In the genomic region with DNA sequence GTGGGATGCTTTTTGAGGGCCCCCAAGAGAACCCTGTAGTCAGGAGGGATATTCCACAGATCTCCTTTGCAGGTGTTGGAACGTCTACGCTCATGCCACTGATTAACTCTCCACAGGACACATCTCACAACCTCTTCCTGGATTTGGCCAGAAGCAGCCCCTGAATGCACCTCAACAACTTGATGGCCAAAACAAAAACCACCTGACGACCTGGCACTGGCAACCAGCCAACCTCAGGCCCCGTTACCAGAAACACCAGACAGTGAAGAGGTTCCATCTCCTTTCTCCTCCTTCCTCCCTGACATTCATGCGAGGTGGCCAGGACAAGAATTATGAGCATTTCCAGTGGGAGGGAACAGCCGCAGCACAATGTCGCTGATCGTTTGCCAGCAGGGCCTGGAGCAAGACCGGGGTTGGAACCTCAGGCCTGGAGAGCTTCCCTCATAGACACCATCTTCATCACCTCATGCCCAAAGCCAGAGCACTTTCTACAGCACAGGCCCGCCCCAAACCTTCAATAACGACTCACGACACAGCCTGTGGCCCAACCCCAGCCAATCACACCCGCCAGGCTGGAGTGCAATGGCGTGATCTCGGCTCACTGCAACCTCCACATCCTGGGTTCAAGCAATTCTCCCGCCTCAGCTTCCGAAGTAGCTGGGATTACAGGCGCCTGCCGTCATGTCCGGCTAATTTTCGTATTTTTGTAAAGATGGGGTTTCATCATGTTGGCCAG, we compare ENCODE assay signal across 11 cellular contexts. TPM values are rescaled to one million over a fixed set of nuclear protein-coding genes. Genes with fewer than 3 reads are reported as not detected.
A peak's percentile ranks its signal among the peaks of the same experiment; 100 is the strongest.
DNase-seq lines count a peak whose midpoint lies in the region; ATAC-seq, FAIRE-seq and TF ChIP-seq lines count a peak whose summit lies in the region.
"Had no signal": no experiment of that assay in that cellular context is flagged by ENCODE, and none has a peak within 500 bp of the region (broad histone marks: within the 10 kb centered on the region; RNA-seq: fewer than 3 reads in every experiment).

No MANE protein-coding gene starts in this region.

- no peaks in the 10 kb centered on the region for H3K9me3 Mint-ChIP-seq in CD4-positive, alpha-beta T cell
- no peaks in the 10 kb centered on the region for H3K9me3 Mint-ChIP-seq in immature natural killer cell

- CTCF ChIA-PET in CD4-positive, alpha-beta T cell (lab: Charles Lee): interaction anchor here (1.4 kb wide), 1 partner anchor 46 kb away, joined by 5 read pairs; no protein-coding TSS in a partner anchor

- H3K9me2 ChIP-seq in SU-DHL-6 (replicated peaks; ENCODE audit: insufficient read depth, low read length): no peaks in the 10 kb centered on the region

- peaks cover 28% of the 10 kb centered on the region for H3K36me3 Mint-ChIP-seq in CD4-positive, alpha-beta T cell (ENCODE audit: low read depth)
- H3K36me3 Mint-ChIP-seq in immature natural killer cell: no peaks in the 10 kb centered on the region

- H3K4me3 ChIP-seq in SU-DHL-6 (ENCODE audit: insufficient read depth, low read length, poor library complexity, severe bottlenecking): peak overlapping the region; percentile 38
- H3K4me3 ChIP-seq: testis had no signal

- peak; percentile 24 for FAIRE-seq in GM18507 (lab: Jason Lieb, UNC)

- H3K79me2 ChIP-seq in SU-DHL-6 (ENCODE audit: insufficient read depth, low read length): peaks cover 89% of the 10 kb centered on the region

- H3K27ac ChIP-seq in CD4-positive, alpha-beta T cell (ENCODE audit: low read depth, low read length): peak overlapping the region; percentile 80
- H3K27ac ChIP-seq in SU-DHL-6 (ENCODE audit: low read depth, low read length): peak overlapping the region; percentile 98
- H3K27ac ChIP-seq: testis had no signal

- intact Hi-C loops in CD4-positive, alpha-beta T cell (cut with DNase I, micrococcal nuclease): no loop called here

- H3K36me3 ChIP-seq in SU-DHL-6 (ENCODE audit: low read length): no peaks in the 10 kb centered on the region

- peak overlapping the region; percentile 55 for H3K9ac ChIP-seq in SU-DHL-6 (ENCODE audit: low read length)

- peaks cover 97% of the 10 kb centered on the region for H3K4me1 Mint-ChIP-seq in CD4-positive, alpha-beta T cell (ENCODE audit: low read depth)
- peaks cover 98 to 100% of the 10 kb centered on the region in 2 donors for H3K4me1 Mint-ChIP-seq in immature natural killer cell

- no peaks in the 10 kb centered on the region for H3K9me3 ChIP-seq in CD4-positive, alpha-beta T cell (ENCODE audit: control insufficient read depth, low read length)
- no peaks in the 10 kb centered on the region for H3K9me3 ChIP-seq in SU-DHL-6 (ENCODE audit: insufficient read depth, low read length)
- H3K9me3 ChIP-seq: testis had no signal

- DNase-seq in CD4-positive, alpha-beta T cell: no peak
- DNase-seq in GM18507 (ENCODE audit: extremely low spot score, insufficient read length, low read depth) (no peak), immature natural killer cell (peak in 1 of 3 donors; percentile 47)
- DNase-seq in stimulated activated CD4-positive, alpha-beta T cell treated with anti-CD3 and anti-CD28 coated beads, Interleukin-15, amount 100 ng/mL, for 24 hours: no peak
- DNase-seq: kidney glomerular epithelial cell, occipital lobe, testis had no signal

- no peaks in the 10 kb centered on the region for H3K27me3 Mint-ChIP-seq in CD4-positive, alpha-beta T cell
- H3K27me3 Mint-ChIP-seq in immature natural killer cell (ENCODE audit: low read depth in 3 of 3): peaks cover 0 to 12% (median 7%) of the 10 kb centered on the region in 3 donors

- ATAC-seq in CD4-positive, alpha-beta T cell (ENCODE audit: poor library complexity): no peak
- no peak for ATAC-seq in GM18868 (IDR thresholded peaks at IDR 0.05; ENCODE audit: unreplicated experiment)
- no peak for ATAC-seq in GM21576 (IDR thresholded peaks at IDR 0.05; ENCODE audit: unreplicated experiment)
- no peak for ATAC-seq in HG03439 (IDR thresholded peaks at IDR 0.05; ENCODE audit: unreplicated experiment)

- TF ChIP-seq CTCF in CD4-positive, alpha-beta T cell (IDR thresholded peaks at IDR 0.05): no peak
- no peak for TF ChIP-seq CTCF in SU-DHL-6 (IDR thresholded peaks at IDR 0.05; ENCODE audit: insufficient read depth, low read length, poor library complexity, severe bottlenecking)

- peak overlapping the region; percentile 96 for H3K27ac Mint-ChIP-seq in CD4-positive, alpha-beta T cell
- peak overlapping the region; percentile 95 to 99 (median 98) for H3K27ac Mint-ChIP-seq in immature natural killer cell

- peak overlapping the region; percentile 83 for H3K4me2 ChIP-seq in SU-DHL-6 (ENCODE audit: low read depth, low read length, poor library complexity, severe bottlenecking)

- peaks cover 85% of the 10 kb centered on the region for H3F3A ChIP-seq in SU-DHL-6 (ENCODE audit: insufficient read depth)

- H3K4me3 Mint-ChIP-seq in CD4-positive, alpha-beta T cell: peak overlapping the region; percentile 75
- H3K4me3 Mint-ChIP-seq in immature natural killer cell: peak overlapping the region; percentile 49 to 88 (median 66)

- no peaks in the 10 kb centered on the region; the same call in 1 of the 2 replicates for H4K20me1 ChIP-seq in SU-DHL-6 (ENCODE audit: low read depth, low read length)

- POLR2A ChIA-PET in CD4-positive, alpha-beta T cell (lab: Charles Lee): interaction anchor here (1.2 to 3.2 kb wide), 4 partner anchors 14 to 47 kb away, joined by 3 to 23 read pairs (median 10); no protein-coding TSS in a partner anchor

- no peaks in the 10 kb centered on the region for H3K27me3 ChIP-seq in CD4-positive, alpha-beta T cell (ENCODE audit: control insufficient read depth, insufficient read depth, low read length)
- H3K27me3 ChIP-seq in SU-DHL-6 (ENCODE audit: low read length): no peaks in the 10 kb centered on the region
- H3K27me3 ChIP-seq: testis had no signal

- H2AFZ ChIP-seq in SU-DHL-6 (ENCODE audit: low read depth, low read length, severe bottlenecking): no peak overlapping the region

RNA-seq across cellular contexts. Expression of a gene that starts 48.8 kb away (rescaled TPM):
- 100 to 1,000 TPM; 269 to 287 TPM for total RNA-seq in CD4-positive, alpha-beta T cell
- 10 to 100 TPM; 19.5 to 58.2 (median 21.2) TPM for polyA plus RNA-seq in immature natural killer cell
